ENCODE assay signal across 8 cellular contexts in genomic region chr14:35405304-35405996, GRCh38. TPM values are rescaled to one million over a fixed set of nuclear protein-coding genes. Genes with fewer than 3 reads are reported as not detected.
DNase-seq lines count a peak whose midpoint lies in the region; ATAC-seq, FAIRE-seq and TF ChIP-seq lines count a peak whose summit lies in the region.

No MANE protein-coding gene starts in this region.

- peaks cover 52 to 58% (median 58%) of the 10 kb centered on the region in 3 donors for H3K4me1 Mint-ChIP-seq in CD8-positive, alpha-beta memory T cell

- H3K9me3 ChIP-seq in CD8-positive, alpha-beta memory T cell (ENCODE audit: low read length), result no peaks in the 10 kb centered on the region
- no peaks in the 10 kb centered on the region for H3K9me3 ChIP-seq in MM.1S (replicated peaks; ENCODE audit: insufficient read depth, low read length)

- H3K4me3 Mint-ChIP-seq in CD8-positive, alpha-beta memory T cell, result peak overlapping the region; percentile 92 to 99 (median 94)

- peaks cover 0 to 15% of the 10 kb centered on the region in 2 donors for H3K27me3 Mint-ChIP-seq in CD8-positive, alpha-beta memory T cell

- 0 out of 2 replicates have a peak, but pooled peaks cover 2% of the 10 kb centered on the region for H3F3A ChIP-seq in MM.1S (ENCODE audit: insufficient read depth, low read length)

- peaks cover 17% of the 10 kb centered on the region for H3K79me2 ChIP-seq in MM.1S (ENCODE audit: low read length)

- peak overlapping the region; percentile 95 for H3K27ac ChIP-seq in CD8-positive, alpha-beta memory T cell (ENCODE audit: low read depth, low read length)
- H3K27ac ChIP-seq in MM.1S (ENCODE audit: low read length) (peak overlapping the region; percentile 86; the same call in 1 of the 2 replicates), urinary bladder (ENCODE audit: low read depth) (peak overlapping the region; percentile 100)

- FAIRE-seq in frontal cortex (lab: Jason Lieb, UNC), result no peak

- H3K9me2 ChIP-seq in MM.1S (replicated peaks; ENCODE audit: insufficient read depth, low read length), result no peaks in the 10 kb centered on the region

- ATAC-seq in GM21576 (IDR thresholded peaks at IDR 0.05; ENCODE audit: unreplicated experiment) (no peak), HG02588 (IDR thresholded peaks at IDR 0.05; ENCODE audit: unreplicated experiment) (no peak)

- peak overlapping the region; percentile 67 for H2AFZ ChIP-seq in MM.1S (ENCODE audit: low read length)

- peaks cover 48% of the 10 kb centered on the region for H3K4me1 ChIP-seq in CD8-positive, alpha-beta memory T cell (ENCODE audit: insufficient read depth, low read length)
- H3K4me1 ChIP-seq in MM.1S (ENCODE audit: low read length) (peaks cover 22% of the 10 kb centered on the region), urinary bladder (ENCODE audit: insufficient read depth) (peaks cover 2% of the 10 kb centered on the region)

- peaks cover 0 to 4% (median 0%) of the 10 kb centered on the region in 5 donors for H3K9me3 Mint-ChIP-seq in CD8-positive, alpha-beta memory T cell

- TF ChIP-seq CTCF in MM.1S (IDR thresholded peaks at IDR 0.05; ENCODE audit: low read length), result no peak

- peak overlapping the region; percentile 91 for H3K4me3 ChIP-seq in CD8-positive, alpha-beta memory T cell (ENCODE audit: low read length)
- H3K4me3 ChIP-seq in MM.1S (ENCODE audit: low read length), result peak overlapping the region; percentile 61
- H3K4me3 ChIP-seq in urinary bladder (ENCODE audit: low read depth, low read length), result peak overlapping the region; percentile 98

- peak overlapping the region; percentile 55; the same call in 1 of the 2 replicates for H3K9ac ChIP-seq in MM.1S (ENCODE audit: low read length)

- peak in 1 of 5 donors; percentile 20 for DNase-seq in CD8-positive, alpha-beta memory T cell
- no peak for DNase-seq in MM.1S
- peak; percentile 52 for DNase-seq in cerebellar cortex (ENCODE audit: low spot score)
- DNase-seq in mesenteric fat pad (ENCODE audit: low spot score), result peak; percentile 73
- DNase-seq in frontal cortex (ENCODE audit: low spot score in 2 of 2), result no peak

- no peaks in the 10 kb centered on the region for H3K27me3 ChIP-seq in CD8-positive, alpha-beta memory T cell (ENCODE audit: insufficient read depth, low read length, poor library complexity, severe bottlenecking)
- no peaks in the 10 kb centered on the region for H3K27me3 ChIP-seq in MM.1S (replicated peaks; ENCODE audit: insufficient read depth, low read length)

- POLR2A ChIA-PET in CD8-positive, alpha-beta memory T cell (lab: Charles Lee), result interaction anchor here (0.5 to 5.9 kb wide), 15 partner anchors 11 to 693 kb away, joined by 3 to 99 read pairs (median 14); partner anchors contain the start of genes FAM177A1, PPP2R3C, PRORP and PSMA6

- H3K27ac Mint-ChIP-seq in CD8-positive, alpha-beta memory T cell, result peak overlapping the region; percentile 98 to 100 (median 99)

- CTCF ChIA-PET in CD8-positive, alpha-beta memory T cell (lab: Charles Lee), result interaction anchor here (0.7 to 5.0 kb wide), 25 partner anchors 7 to 362 kb away, joined by 3 to 58 read pairs (median 5); partner anchors contain the start of gene PSMA6

- 36% methylated on average over 14 of the region's 14 CpGs for WGBS in urinary bladder

- peaks cover 23 to 40% (median 29%) of the 10 kb centered on the region in 3 donors for H3K36me3 Mint-ChIP-seq in CD8-positive, alpha-beta memory T cell

- H3K36me3 ChIP-seq in CD8-positive, alpha-beta memory T cell (ENCODE audit: insufficient read depth, low read length), result peaks cover 30% of the 10 kb centered on the region
- H3K36me3 ChIP-seq in MM.1S (replicated peaks; ENCODE audit: insufficient read depth, low read length) (peaks cover 8% of the 10 kb centered on the region), urinary bladder (ENCODE audit: insufficient read depth) (peaks cover 12% of the 10 kb centered on the region)

- no peaks in the 10 kb centered on the region for H4K20me1 ChIP-seq in MM.1S (ENCODE audit: insufficient read depth, low read length)

- H3K4me2 ChIP-seq in MM.1S (ENCODE audit: low read depth, low read length), result peak overlapping the region; percentile 82

RNA-seq across cellular contexts. Expression of gene NFKBIA, which starts 0.9 kb away (rescaled TPM):
- 100 to 1,000 TPM; 482 to 483 TPM for total RNA-seq in CD8-positive, alpha-beta memory T cell
- polyA plus RNA-seq in CD8-positive, alpha-beta memory T cell, result 344 TPM
- 418 TPM for total RNA-seq in mesenteric fat pad
- total RNA-seq in urinary bladder, result 105 TPM
- 202 TPM for polyA plus RNA-seq in urinary bladder
- 46.5 TPM for total RNA-seq in frontal cortex

Comparison
In these comparisons a context has a peak if more than half of its experiments do, and no peak if none do; other contexts are left out.
1. DNase-seq: peak in cerebellar cortex (single experiment) and mesenteric fat pad (single experiment); none in MM.1S (single experiment) and frontal cortex (0 of 2).
2. Peak in every context shown above with its lines, with median percentiles within 50 percentile points of each other: H3K27ac ChIP-seq and H3K4me3 ChIP-seq.